24 cellular contexts compared by ENCODE assay signal in genomic region chr22:21592422-21592821, GRCh38. TPM values are rescaled to one million over a fixed set of nuclear protein-coding genes. Genes with fewer than 3 reads are reported as not detected.
"Had no signal": no experiment of that assay in that cellular context is flagged by ENCODE, and none has a peak within 500 bp of the region (broad histone marks: within the 10 kb centered on the region; RNA-seq: fewer than 3 reads in every experiment).

No MANE protein-coding gene starts in this region.

- H3K27me3 ChIP-seq: MG63, SJSA1 had no signal

- H3K4me3 ChIP-seq: MG63, SJSA1, SK-N-MC had no signal

- H3K27ac ChIP-seq: SJSA1, SK-N-MC had no signal

- DNase-seq: Karpas-422, KG1, NCI-H1092, NCI-H1105 treated with DMSO at 0.1 percent for 48 hours, NCI-H1417 treated with DMSO at 0.1 percent for 48 hours, NCI-H146, NCI-H187, NCI-H2081 treated with DMSO at 0.1 percent for 48 hours, NCI-H2171, NCI-H226, NCI-H446, NCI-H510A, NCI-H524 treated with DMSO at 0.1 percent for 48 hours, NCI-H69, NCI-H774, RPMI8226, SIG-M5, SW 1271 had no signal

- H3K9me3 ChIP-seq: MG63, SJSA1 had no signal

- FAIRE-seq: RCC 7860 had no signal

RNA-seq across cellular contexts. Expression of gene RIMBP3C, which starts 41.2 kb away (rescaled TPM):
- total RNA-seq: HT-29, Right ventricle myocardium superior had no signal
